11 cellular contexts compared by ENCODE assay signal in genomic region chr19:31347356-31347755, GRCh38. TPM values are rescaled to one million over a fixed set of nuclear protein-coding genes. Genes with fewer than 3 reads are reported as not detected.
DNase-seq lines count a peak whose midpoint lies in the region; ATAC-seq and TF ChIP-seq lines count a peak whose summit lies in the region.
"Had no signal": no experiment of that assay in that cellular context is flagged by ENCODE, and none has a peak within 500 bp of the region (broad histone marks: within the 10 kb centered on the region; RNA-seq: fewer than 3 reads in every experiment).

No MANE protein-coding gene starts in this region.

- peak overlapping the region in 2 of 11 experiments; percentile 86 to 95; a peak in 2 of 22 replicates for H3K9ac ChIP-seq in BLaER1 treated with 17β-estradiol and CSF1 and Interleukin-3, amounts not matched to agents 10 nM and 100 nM
- no peak overlapping the region for H3K9ac ChIP-seq in Loucy (ENCODE audit: low read depth, low read length, poor library complexity, severe bottlenecking)
- no peak overlapping the region for H3K9ac ChIP-seq in MM.1S (ENCODE audit: low read length)

- H3K27ac ChIP-seq in BLaER1 treated with 17β-estradiol and CSF1 and Interleukin-3, amounts not matched to agents 10 nM and 100 nM = no peak overlapping the region
- peak overlapping the region in 1 of 2 donors; percentile 95 for H3K27ac ChIP-seq in ovary
- no peak overlapping the region for H3K27ac ChIP-seq in MM.1S (ENCODE audit: low read length)

- WGBS in ovary, 3 donors = 10 to 20% (median 13%) methylated on average over 3 of the region's 3 CpGs

- H3K4me2 ChIP-seq in BLaER1 treated with 17β-estradiol and CSF1 and Interleukin-3, amounts not matched to agents 10 nM and 100 nM = peak overlapping the region; percentile 76 to 100 (median 95); a peak in 20 of 22 replicates
- peak overlapping the region; percentile 73 for H3K4me2 ChIP-seq in Loucy (ENCODE audit: low read depth, low read length, poor library complexity, severe bottlenecking)
- H3K4me2 ChIP-seq in MM.1S (ENCODE audit: low read depth, low read length) = no peak overlapping the region

- H3K4me1 ChIP-seq in BLaER1 treated with 17β-estradiol and CSF1 and Interleukin-3, amounts not matched to agents 10 nM and 100 nM = peaks cover 20 to 48% (median 25%) of the 10 kb centered on the region in 10 experiments
- H3K4me1 ChIP-seq in Loucy (ENCODE audit: insufficient read depth, low read length, poor library complexity, severe bottlenecking) = peaks cover 7% of the 10 kb centered on the region
- H3K4me1 ChIP-seq in ovary (ENCODE audit: insufficient read depth) = peaks cover 17% of the 10 kb centered on the region
- no peaks in the 10 kb centered on the region for H3K4me1 ChIP-seq in MM.1S (ENCODE audit: low read length)

- no peak for ATAC-seq in GM21723 (IDR thresholded peaks at IDR 0.05; ENCODE audit: unreplicated experiment)
- ATAC-seq: activated CD8-positive, alpha-beta T cell treated with anti-CD3 and anti-CD28 coated beads, Interleukin-2, amount 10 ng/mL, durations not matched to agents 7 days and 5 days had no signal

- peaks cover 13 to 50% (median 38%) of the 10 kb centered on the region in 11 experiments for H3K27me3 ChIP-seq in BLaER1 treated with 17β-estradiol and CSF1 and Interleukin-3, amounts not matched to agents 10 nM and 100 nM
- H3K27me3 ChIP-seq in Loucy (ENCODE audit: insufficient read depth, low read length, poor library complexity, severe bottlenecking) = no peaks in the 10 kb centered on the region
- H3K27me3 ChIP-seq in ovary = no peaks in the 10 kb centered on the region
- peaks cover 58% of the 10 kb centered on the region for H3K27me3 ChIP-seq in MM.1S (replicated peaks; ENCODE audit: insufficient read depth, low read length)

- H3K4me3 ChIP-seq in BLaER1 treated with 17β-estradiol and CSF1 and Interleukin-3, amounts not matched to agents 10 nM and 100 nM = peak overlapping the region in 3 of 10 experiments; percentile 95 to 98 (median 96); a peak in 6 of 20 replicates
- peak overlapping the region; percentile 71 for H3K4me3 ChIP-seq in Loucy (ENCODE audit: low read length, poor library complexity, severe bottlenecking)
- peak overlapping the region; percentile 61 for H3K4me3 ChIP-seq in ovary
- no peak overlapping the region for H3K4me3 ChIP-seq in MM.1S (ENCODE audit: low read length)

- H4K20me1 ChIP-seq in BLaER1 treated with 17β-estradiol and CSF1 and Interleukin-3, amounts not matched to agents 10 nM and 100 nM = peaks cover 52 to 78% (median 68%) of the 10 kb centered on the region in 11 experiments
- H4K20me1 ChIP-seq in Loucy (ENCODE audit: insufficient read depth, low read length, poor library complexity, severe bottlenecking) = peaks cover 4% of the 10 kb centered on the region
- H4K20me1 ChIP-seq in MM.1S (ENCODE audit: insufficient read depth, low read length) = no peaks in the 10 kb centered on the region

- H3K79me2 ChIP-seq in Loucy (ENCODE audit: insufficient read depth, low read length) (peaks cover 20% of the 10 kb centered on the region), MM.1S (ENCODE audit: low read length) (no peaks in the 10 kb centered on the region)

- DNase-seq in fibroblast of peridontal ligament (ENCODE audit: extremely low read depth) = peak; percentile 31
- DNase-seq in ovary = no peak
- DNase-seq in DMS153 treated with DMSO at 0.1 percent for 48 hours (lab: John Stamatoyannopoulos, UW; ENCODE audit: unreplicated experiment) = no peak
- DNase-seq in MM.1S = no peak
- no peak for DNase-seq in GM13976 (ENCODE audit: low spot score)
- DNase-seq: activated CD8-positive, alpha-beta T cell treated with anti-CD3 and anti-CD28 coated beads, Interleukin-2, amount 10 ng/mL, durations not matched to agents 7 days and 5 days; NCI-H510A treated with DMSO at 0.1 percent for 48 hours; stimulated activated CD4-positive, alpha-beta T cell treated with anti-CD3 and anti-CD28 coated beads, Interleukin-4, amount 100 ng/mL, for 1 hour had no signal

- no peak for TF ChIP-seq EP300 in ovary (IDR thresholded peaks at IDR 0.05)

- no peaks in the 10 kb centered on the region for H3K9me3 ChIP-seq in BLaER1 treated with 17β-estradiol and CSF1 and Interleukin-3, amounts not matched to agents 10 nM and 100 nM (replicated peaks in 1 of 11)
- no peaks in the 10 kb centered on the region for H3K9me3 ChIP-seq in Loucy (ENCODE audit: insufficient read depth, low read depth, low read length)
- no peaks in the 10 kb centered on the region for H3K9me3 ChIP-seq in ovary
- no peaks in the 10 kb centered on the region for H3K9me3 ChIP-seq in MM.1S (replicated peaks; ENCODE audit: insufficient read depth, low read length)

- TF ChIP-seq POLR2A in ovary (IDR thresholded peaks at IDR 0.05) = no peak

- H3K36me3 ChIP-seq in BLaER1 treated with 17β-estradiol and CSF1 and Interleukin-3, amounts not matched to agents 10 nM and 100 nM = peaks cover 0 to 25% (median 4%) of the 10 kb centered on the region in 11 experiments; a peak in 11 of 22 replicates
- no peaks in the 10 kb centered on the region for H3K36me3 ChIP-seq in Loucy (ENCODE audit: insufficient read depth, low read length)
- H3K36me3 ChIP-seq in ovary = no peaks in the 10 kb centered on the region
- no peaks in the 10 kb centered on the region for H3K36me3 ChIP-seq in MM.1S (replicated peaks; ENCODE audit: insufficient read depth, low read length)

- intact Hi-C loops in ovary (cut with DNase I) = loop anchor here in 1 of 4 donors (5.0 kb wide), 1 partner anchor 620 kb away; no protein-coding TSS in a partner anchor

- in situ Hi-C loops in GM13976 (cut with MboI; ENCODE audit: low sequenced_read_pairs, unreplicated experiment) = no loop called here

- no peak overlapping the region for H2AFZ ChIP-seq in Loucy (ENCODE audit: low read length)
- no peak overlapping the region for H2AFZ ChIP-seq in MM.1S (ENCODE audit: low read length)

- TF ChIP-seq CTCF in Loucy (conservative IDR thresholded peaks at IDR 0.05; ENCODE audit: low read length) (no peak), ovary (IDR thresholded peaks at IDR 0.05) (no peak), MM.1S (IDR thresholded peaks at IDR 0.05; ENCODE audit: low read length) (no peak), GM13976 (IDR thresholded peaks at IDR 0.05; ENCODE audit: borderline replicate concordance, control extremely low read depth, extremely low read depth, insufficient read depth, missing control alignments) (no peak)

- H3F3A ChIP-seq in Loucy (ENCODE audit: low read depth) = no peaks in the 10 kb centered on the region
- H3F3A ChIP-seq in MM.1S (ENCODE audit: insufficient read depth, low read length) = no peaks in the 10 kb centered on the region

- H3K9me2 ChIP-seq in Loucy (replicated peaks; ENCODE audit: low read depth, low read length) (no peaks in the 10 kb centered on the region), MM.1S (replicated peaks; ENCODE audit: insufficient read depth, low read length) (no peaks in the 10 kb centered on the region)

RNA-seq across cellular contexts. Expression of gene TSHZ3, which starts 1.9 kb away (rescaled TPM):
- total RNA-seq in ovary = 100 to 1,000 TPM in 1 of 7 donors, 10 to 100 TPM in 6; 24.8 to 107 (median 76.2) TPM
- polyA plus RNA-seq in ovary = 10 to 100 TPM; 23.3 to 28.0 TPM
